In genomic region chr5:150473673-150474358, GRCh38 we compare ENCODE assay signal across 1 cellular context.
TF ChIP-seq lines count a peak whose summit lies in the region.

No MANE protein-coding gene starts in this region.

TF ChIP-seq in H1, 55 proteins besides CTCF, POLR2A, EP300 and RAD21 (continued from another document):
- TF ChIP-seq MAX (IDR thresholded peaks at IDR 0.05) = peak; percentile 50; the same call in 1 of the 2 replicates
- TF ChIP-seq TBP (IDR thresholded peaks at IDR 0.05; ENCODE audit: low read depth, low read length) = peak; percentile 31; the same call in 1 of the 2 replicates
- no peak for TF ChIP-seq BRCA1 (IDR thresholded peaks at IDR 0.05; ENCODE audit: low read depth, low read length)
